Comparison of ENCODE assay signal across 1 cellular context in genomic region chr6:49462927-49463611, GRCh38.
A peak's percentile ranks its signal among the peaks of the same experiment; 100 is the strongest.
TF ChIP-seq lines count a peak whose summit lies in the region.

Gene CENPQ, plus strand, starts transcription at chr6:49463370. Its CDS starts 6,807 bp downstream, at chr6:49470177.
Gene MMUT, minus strand, starts transcription at chr6:49463253. Its CDS starts 3,787 bp downstream, at chr6:49459466.

TF ChIP-seq in HepG2, 621 proteins besides CTCF, POLR2A, EP300 and RAD21 (continued from another document and continues in another):
- TF ChIP-seq ZNF101 (CRISPR knock-in tag; IDR thresholded peaks at IDR 0.05; ENCODE audit: borderline replicate concordance, low read depth) (no peak), SIX1 (CRISPR knock-in tag; IDR thresholded peaks at IDR 0.05; ENCODE audit: borderline replicate concordance) (peak; percentile 47; the same call in 1 of the 2 replicates), ZNF264 (CRISPR knock-in tag; IDR thresholded peaks at IDR 0.05) (peak; percentile 73), RBAK (CRISPR knock-in tag; IDR thresholded peaks at IDR 0.05) (no peak), SMARCE1 (IDR thresholded peaks at IDR 0.05; ENCODE audit: borderline replicate concordance) (no peak), ZNF639 (CRISPR knock-in tag; conservative IDR thresholded peaks at IDR 0.05) (0 out of 2 replicates have a peak, but pooled peaks have one; percentile 35), SALL2 (CRISPR knock-in tag; IDR thresholded peaks at IDR 0.05) (peak; percentile 94; the same call in 1 of the 2 replicates), KLF12 (CRISPR knock-in tag; IDR thresholded peaks at IDR 0.05; ENCODE audit: borderline replicate concordance) (peak; percentile 94), U2AF1 (optimal IDR thresholded peaks at IDR 0.05; ENCODE audit: low read depth, low read length) (peak; percentile 92), TBX3 (IDR thresholded peaks at IDR 0.05; ENCODE audit: borderline replicate concordance) (no peak), ZNF75D (CRISPR knock-in tag; IDR thresholded peaks at IDR 0.05; ENCODE audit: borderline replicate concordance) (no peak), NFATC3 (CRISPR knock-in tag; IDR thresholded peaks at IDR 0.05) (no peak), ARNT2 (CRISPR knock-in tag; IDR thresholded peaks at IDR 0.05; ENCODE audit: low read depth) (peak; percentile 33; the same call in 1 of the 2 replicates), MNT (IDR thresholded peaks at IDR 0.05) (peak; percentile 63), ISX (CRISPR knock-in tag; conservative IDR thresholded peaks at IDR 0.05) (no peak), ZBTB14 (CRISPR knock-in tag; IDR thresholded peaks at IDR 0.05) (no peak), KLF6 (CRISPR knock-in tag; IDR thresholded peaks at IDR 0.05) (0 out of 2 replicates have a peak, but pooled peaks have one; percentile 46), THAP8 (CRISPR knock-in tag; IDR thresholded peaks at IDR 0.05; ENCODE audit: borderline replicate concordance) (no peak), ZNF180 (CRISPR knock-in tag; IDR thresholded peaks at IDR 0.05; ENCODE audit: borderline replicate concordance, low read depth) (0 out of 2 replicates have a peak, but pooled peaks have one; percentile 8), KDM3A (CRISPR knock-in tag; IDR thresholded peaks at IDR 0.05; ENCODE audit: low read depth) (peak; percentile 93), ARHGAP35 (CRISPR knock-in tag; IDR thresholded peaks at IDR 0.05; ENCODE audit: borderline replicate concordance) (peak; percentile 72; the same call in 1 of the 2 replicates), GABPA (IDR thresholded peaks at IDR 0.05; ENCODE audit: low read depth, low read length) (peak; percentile 87), GABPA (CRISPR knock-in tag; IDR thresholded peaks at IDR 0.05; ENCODE audit: low read depth) (peak; percentile 99), ZNF136 (CRISPR knock-in tag; IDR thresholded peaks at IDR 0.05; ENCODE audit: low read depth) (no peak; the same call in 1 of the 2 replicates), HES4 (CRISPR knock-in tag; IDR thresholded peaks at IDR 0.05; ENCODE audit: borderline replicate concordance) (no peak; the same call in 1 of the 2 replicates), AKAP8 (CRISPR knock-in tag; IDR thresholded peaks at IDR 0.05) (peak; percentile 80; the same call in 1 of the 2 replicates), NR2C2 (CRISPR knock-in tag; IDR thresholded peaks at IDR 0.05; ENCODE audit: borderline replicate concordance) (peak; percentile 98), HNF1A (IDR thresholded peaks at IDR 0.05; ENCODE audit: low read depth) (peak; percentile 74), HNF1A (CRISPR knock-in tag; IDR thresholded peaks at IDR 0.05; ENCODE audit: borderline replicate concordance) (peak; percentile 84; the same call in 1 of the 2 replicates), MAZ (IDR thresholded peaks at IDR 0.05; ENCODE audit: borderline replicate concordance, low read depth, low read length) (peak; percentile 93), MAZ (CRISPR knock-in tag; IDR thresholded peaks at IDR 0.05; ENCODE audit: low read depth) (peak; percentile 94), ZNF773 (CRISPR knock-in tag; IDR thresholded peaks at IDR 0.05; ENCODE audit: borderline replicate concordance) (no peak), MXI1 (IDR thresholded peaks at IDR 0.05; ENCODE audit: borderline replicate concordance, low read depth, low read length) (peak; percentile 93; the same call in 2 of the 3 replicates), ZNF138 (CRISPR knock-in tag; IDR thresholded peaks at IDR 0.05; ENCODE audit: low read depth) (no peak), SMC3 (IDR thresholded peaks at IDR 0.05; ENCODE audit: low read length) (no peak), ZNF337 (CRISPR knock-in tag; IDR thresholded peaks at IDR 0.05; ENCODE audit: borderline replicate concordance, low read depth) (no peak), ZNF143 (CRISPR knock-in tag; IDR thresholded peaks at IDR 0.05) (0 out of 2 replicates have a peak, but pooled peaks have one; percentile 45), ZNF574 (CRISPR knock-in tag; IDR thresholded peaks at IDR 0.05) (peak; percentile 95), NR2F1 (CRISPR knock-in tag; IDR thresholded peaks at IDR 0.05) (no peak), ZNF567 (CRISPR knock-in tag; IDR thresholded peaks at IDR 0.05; ENCODE audit: borderline replicate concordance) (peak; percentile 52), IRF1 (CRISPR knock-in tag; IDR thresholded peaks at IDR 0.05; ENCODE audit: low read depth) (0 out of 2 replicates have a peak, but pooled peaks have one; percentile 41), POGZ (CRISPR knock-in tag; IDR thresholded peaks at IDR 0.05) (peak; percentile 100), PLRG1 (conservative IDR thresholded peaks at IDR 0.05) (no peak), JDP2 (CRISPR knock-in tag; IDR thresholded peaks at IDR 0.05; ENCODE audit: borderline replicate concordance) (no peak), ZNF512 (CRISPR knock-in tag; IDR thresholded peaks at IDR 0.05) (peak; percentile 83; the same call in 1 of the 2 replicates), GATAD2A (CRISPR knock-in tag; IDR thresholded peaks at IDR 0.05) (peak; percentile 68; the same call in 1 of the 2 replicates), PBX2 (CRISPR knock-in tag; IDR thresholded peaks at IDR 0.05) (no peak), PHF8 (CRISPR knock-in tag; IDR thresholded peaks at IDR 0.05) (peak; percentile 81), SNAPC2 (CRISPR knock-in tag; IDR thresholded peaks at IDR 0.05) (peak; percentile 18; the same call in 1 of the 2 replicates), YY1 (IDR thresholded peaks at IDR 0.05; ENCODE audit: insufficient read depth, insufficient replicate concordance, low read depth, low read length) (peak; percentile 66), RARG (CRISPR knock-in tag; IDR thresholded peaks at IDR 0.05; ENCODE audit: low read depth) (peak; percentile 87; the same call in 1 of the 2 replicates), ZFP37 (CRISPR knock-in tag; IDR thresholded peaks at IDR 0.05; ENCODE audit: borderline replicate concordance) (0 out of 2 replicates have a peak, but pooled peaks have one; percentile 68), ZNF674 (CRISPR knock-in tag; IDR thresholded peaks at IDR 0.05; ENCODE audit: low read depth) (no peak), TARDBP (CRISPR knock-in tag; IDR thresholded peaks at IDR 0.05) (peak; percentile 92)
